30 cellular contexts compared by ENCODE assay signal in genomic region chr12:64518396-64518795, GRCh38.
"Had no signal": no experiment of that assay in that cellular context is flagged by ENCODE, and none has a peak within 500 bp of the region (broad histone marks: within the 10 kb centered on the region; RNA-seq: fewer than 3 reads in every experiment).

No MANE protein-coding gene starts in this region.

- H3K4me3 Mint-ChIP-seq: activated B cell treated with CpG ODN at 0.5 μM for 24 hours; activated CD4-positive, alpha-beta memory T cell treated with anti-CD3 and anti-CD28 coated beads for 36 hours; activated naive CD4-positive, alpha-beta T cell treated with anti-CD3 and anti-CD28 coated beads, Interleukin-2, amount 10 ng/mL, durations not matched to agents 7 days and 5 days; activated naive CD8-positive, alpha-beta T cell; activated T-cell treated with anti-CD3 and anti-CD28 coated beads, Interleukin-2, amount 50 U/mL, for 24 hours; activated T-cell treated with anti-CD3 and anti-CD28 coated beads, Interleukin-2, amount 50 U/mL, for 72 hours; central memory CD8-positive, alpha-beta T cell; dendritic cell treated with granulocyte-macrophage colony-stimulating factor and Interleukin-4, amounts not matched to agents 40 ng/mL and 50 ng/mL, for 4 days; effector memory CD8-positive, alpha-beta T cell; T-helper 17 cell; T-helper 2 cell treated with Interferon-gamma antibody and Interleukin-4, amounts not matched to agents 5 μg/mL and 100 μg/mL, for 36 hours had no signal

- H3K9me3 ChIP-seq: esophagus muscularis mucosa, gastrocnemius medialis, heart left ventricle had no signal

- ATAC-seq: activated CD4-positive, CD25-positive, alpha-beta regulatory T cell treated with anti-CD3 and anti-CD28 coated beads, Interleukin-2, amount 50 U/mL, for 24 hours; activated T-cell treated with anti-CD3 and anti-CD28 coated beads, Interleukin-2, amount 50 U/mL, for 72 hours; effector memory CD8-positive, alpha-beta T cell; foreskin keratinocyte; gastrocnemius medialis; heart left ventricle; T-helper 17 cell had no signal

- H3K36me3 Mint-ChIP-seq: activated CD4-positive, alpha-beta memory T cell treated with anti-CD3 and anti-CD28 coated beads for 36 hours; activated naive CD4-positive, alpha-beta T cell treated with anti-CD3 and anti-CD28 coated beads, Interleukin-2, amount 10 ng/mL, durations not matched to agents 7 days and 5 days; activated naive CD8-positive, alpha-beta T cell had no signal

- H3K4me3 ChIP-seq: coronary artery, dorsolateral prefrontal cortex, esophagus muscularis mucosa, gastrocnemius medialis, heart left ventricle had no signal

- H3K27ac Mint-ChIP-seq: activated B cell treated with CpG ODN at 0.5 μM for 24 hours; activated CD4-positive, alpha-beta memory T cell treated with anti-CD3 and anti-CD28 coated beads for 36 hours; activated naive CD4-positive, alpha-beta T cell treated with anti-CD3 and anti-CD28 coated beads, Interleukin-2, amount 10 ng/mL, durations not matched to agents 7 days and 5 days; activated naive CD8-positive, alpha-beta T cell; activated T-cell treated with anti-CD3 and anti-CD28 coated beads, Interleukin-2, amount 50 U/mL, for 24 hours; activated T-cell treated with anti-CD3 and anti-CD28 coated beads, Interleukin-2, amount 50 U/mL, for 72 hours; dendritic cell treated with granulocyte-macrophage colony-stimulating factor and Interleukin-4, amounts not matched to agents 40 ng/mL and 50 ng/mL, for 4 days; T-helper 17 cell; T-helper 2 cell treated with Interferon-gamma antibody and Interleukin-4, amounts not matched to agents 5 μg/mL and 100 μg/mL, for 36 hours had no signal

- H3K27me3 ChIP-seq: brain microvascular endothelial cell, dorsolateral prefrontal cortex, esophagus muscularis mucosa, gastrocnemius medialis, heart left ventricle had no signal

- H3K4me1 Mint-ChIP-seq: activated B cell treated with CpG ODN at 0.5 μM for 24 hours; central memory CD8-positive, alpha-beta T cell; T-helper 17 cell had no signal

- H3K36me3 ChIP-seq: brain microvascular endothelial cell, esophagus muscularis mucosa, gastrocnemius medialis, heart left ventricle, WERI-Rb-1 had no signal

- DNase-seq: activated B cell treated with CpG ODN at 0.5 μM for 24 hours; activated CD4-positive, alpha-beta memory T cell treated with anti-CD3 and anti-CD28 coated beads for 36 hours; activated CD4-positive, alpha-beta T cell treated with anti-CD3 and anti-CD28 coated beads for 48 hours; activated CD8-positive, alpha-beta memory T cell treated with anti-CD3 and anti-CD28 coated beads, Interleukin-2, amount 50 U/mL, for 48 hours; activated gamma-delta T cell; activated naive CD4-positive, alpha-beta T cell; activated naive CD4-positive, alpha-beta T cell treated with anti-CD3 and anti-CD28 coated beads, Interleukin-2, amount 10 ng/mL, durations not matched to agents 7 days and 5 days; activated T-cell treated with anti-CD3 and anti-CD28 coated beads for 4 hours; activated T-cell treated with anti-CD3 and anti-CD28 coated beads, Interleukin-2, amount 50 U/mL, for 24 hours; activated T-cell treated with anti-CD3 and anti-CD28 coated beads, Interleukin-2, amount 50 U/mL, for 72 hours; amniotic stem cell; anterior cingulate cortex; brain microvascular endothelial cell; dorsolateral prefrontal cortex; effector memory CD8-positive, alpha-beta T cell; erythroblast; foreskin keratinocyte; gastrocnemius medialis; glutamatergic neuron; heart left ventricle; T-helper 17 cell; T1000; WERI-Rb-1 had no signal

- H3K4me1 ChIP-seq: esophagus muscularis mucosa, gastrocnemius medialis, heart left ventricle had no signal

- H3K9me3 Mint-ChIP-seq: activated B cell treated with CpG ODN at 0.5 μM for 24 hours; activated CD4-positive, alpha-beta memory T cell treated with anti-CD3 and anti-CD28 coated beads for 36 hours; activated naive CD4-positive, alpha-beta T cell treated with anti-CD3 and anti-CD28 coated beads, Interleukin-2, amount 10 ng/mL, durations not matched to agents 7 days and 5 days; activated T-cell treated with anti-CD3 and anti-CD28 coated beads, Interleukin-2, amount 50 U/mL, for 24 hours; activated T-cell treated with anti-CD3 and anti-CD28 coated beads, Interleukin-2, amount 50 U/mL, for 72 hours; central memory CD8-positive, alpha-beta T cell; dendritic cell treated with granulocyte-macrophage colony-stimulating factor and Interleukin-4, amounts not matched to agents 40 ng/mL and 50 ng/mL, for 4 days; effector memory CD8-positive, alpha-beta T cell; T-helper 2 cell treated with Interferon-gamma antibody and Interleukin-4, amounts not matched to agents 5 μg/mL and 100 μg/mL, for 36 hours had no signal

- H3K27ac ChIP-seq: brain microvascular endothelial cell, coronary artery, dorsolateral prefrontal cortex, esophagus muscularis mucosa, foreskin keratinocyte, gastrocnemius medialis, heart left ventricle, WERI-Rb-1 had no signal

- H3K27me3 Mint-ChIP-seq: central memory CD8-positive, alpha-beta T cell; dendritic cell treated with granulocyte-macrophage colony-stimulating factor and Interleukin-4, amounts not matched to agents 40 ng/mL and 50 ng/mL, for 4 days had no signal
